In genomic region chr6:36884610-36885009, GRCh38 we compare ENCODE assay signal across 20 cellular contexts. TPM values are rescaled to one million over a fixed set of nuclear protein-coding genes. Genes with fewer than 3 reads are reported as not detected.
DNase-seq lines count a peak whose midpoint lies in the region; FAIRE-seq and TF ChIP-seq lines count a peak whose summit lies in the region.
"Had no signal": no experiment of that assay in that cellular context is flagged by ENCODE, and none has a peak within 500 bp of the region (broad histone marks: within the 10 kb centered on the region; RNA-seq: fewer than 3 reads in every experiment).

No MANE protein-coding gene starts in this region.

- H3K4me3 Mint-ChIP-seq in CD4-positive, alpha-beta memory T cell, result peak overlapping the region in 1 of 8 donors; percentile 29
- H3K4me3 Mint-ChIP-seq in nephron, result peak overlapping the region in 2 of 3 experiments; percentile 26 to 56

- POLR2A ChIA-PET in CD4-positive, alpha-beta memory T cell (lab: Charles Lee; ENCODE audit: partially characterized antibody), result interaction anchor here (0.7 to 4.0 kb wide), 8 partner anchors 10 to 305 kb away, joined by 3 to 69 read pairs (median 12); partner anchors contain the start of genes MTCH1 and PPIL1

- CTCF ChIA-PET in CD4-positive, alpha-beta memory T cell (lab: Charles Lee; ENCODE audit: partially characterized antibody), result interaction anchor here (0.7 to 8.4 kb wide), 30 partner anchors 10 to 373 kb away, joined by 3 to 188 read pairs (median 6); partner anchors contain the start of genes MTCH1, PI16, PPIL1 and TBC1D22B

- no peak overlapping the region for H3K4me3 ChIP-seq in CD4-positive, alpha-beta memory T cell (ENCODE audit: low read length in 2 of 2)
- no peak overlapping the region for H3K4me3 ChIP-seq in uterus

- no peaks in the 10 kb centered on the region for H3K27me3 Mint-ChIP-seq in CD4-positive, alpha-beta memory T cell
- no peaks in the 10 kb centered on the region for H3K27me3 Mint-ChIP-seq in nephron (ENCODE audit: low read depth)

- intact Hi-C loops in CD4-positive, alpha-beta memory T cell (cut with micrococcal nuclease), result loop anchor here (1.0 kb wide), 9 partner anchors 9 to 373 kb away; partner anchors contain the start of genes MTCH1 and TBC1D22B
- intact Hi-C loops in uterus (cut with DNase I; ENCODE audit: low total_unique reads), result loop anchor here (10.0 kb wide), 1 partner anchor 130 kb away; no protein-coding TSS in a partner anchor

- H3K4me1 Mint-ChIP-seq in CD4-positive, alpha-beta memory T cell, result peaks cover 20 to 43% (median 35%) of the 10 kb centered on the region in 4 donors
- peaks cover 23% of the 10 kb centered on the region for H3K4me1 Mint-ChIP-seq in nephron

- TF ChIP-seq CTCF in VCaP (conservative IDR thresholded peaks at IDR 0.05) (no peak), nephron (IDR thresholded peaks at IDR 0.05; ENCODE audit: unreplicated experiment in 3 of 3) (no peak), uterus (IDR thresholded peaks at IDR 0.05) (no peak)

- H3K9me3 ChIP-seq in CD4-positive, alpha-beta memory T cell (ENCODE audit: control insufficient read depth in 1 of 2, low read length in 2 of 2), result no peaks in the 10 kb centered on the region
- no peaks in the 10 kb centered on the region for H3K9me3 ChIP-seq in uterus

- peaks cover 44% of the 10 kb centered on the region for H3K4me1 ChIP-seq in CD4-positive, alpha-beta memory T cell (ENCODE audit: insufficient read depth, low read length)
- H3K4me1 ChIP-seq in uterus, result peaks cover 6 to 7% of the 10 kb centered on the region in 2 donors

- H3K36me3 Mint-ChIP-seq in CD4-positive, alpha-beta memory T cell, result peaks cover 0 to 5% of the 10 kb centered on the region in 2 donors
- H3K36me3 Mint-ChIP-seq in nephron (ENCODE audit: low read depth), result no peaks in the 10 kb centered on the region

- no peak for TF ChIP-seq POLR2A in uterus (IDR thresholded peaks at IDR 0.05)

- no peak for DNase-seq in CD4-positive, alpha-beta memory T cell
- DNase-seq in GM19239 (ENCODE audit: insufficient read length, low spot score) (no peak), uterus (no peak), NCI-H1417 (lab: John Stamatoyannopoulos, UW) (no peak)
- no peak for DNase-seq in activated effector memory CD4-positive, alpha-beta T cell treated with anti-CD3 and anti-CD28 coated beads, Interleukin-2, amount 50 U/mL, for 16 hours
- DNase-seq: activated CD4-positive, alpha-beta T cell treated with anti-CD3 and anti-CD28 coated beads, Interleukin-2, amount 50 U/mL, for 1 hour; central memory CD4-positive, alpha-beta T cell; DMS 273 treated with DMSO at 0.1 percent for 48 hours; GF-D8; HFFc6; NCI-H1417 treated with DMSO at 0.1 percent for 48 hours; NCI-H2171 treated with DMSO at 0.1 percent for 48 hours; NCI-H774; posterior cingulate gyrus; substantia nigra; SW 1271 had no signal

- H3K27ac ChIP-seq in CD4-positive, alpha-beta memory T cell (ENCODE audit: low read depth, low read length), result peak overlapping the region; percentile 85
- H3K27ac ChIP-seq in VCaP (peak overlapping the region; percentile 79), uterus (peak overlapping the region in 1 of 2 donors; percentile 92)

- H3K36me3 ChIP-seq in CD4-positive, alpha-beta memory T cell (ENCODE audit: insufficient read depth, low read length), result no peaks in the 10 kb centered on the region
- H3K36me3 ChIP-seq in uterus, result no peaks in the 10 kb centered on the region

- peak overlapping the region in 5 of 7 donors; percentile 35 to 94 (median 55) for H3K27ac Mint-ChIP-seq in CD4-positive, alpha-beta memory T cell
- H3K27ac Mint-ChIP-seq in nephron, result peak overlapping the region in 2 of 3 experiments; percentile 22 to 74

- H3K9me3 Mint-ChIP-seq in CD4-positive, alpha-beta memory T cell, result no peaks in the 10 kb centered on the region
- H3K9me3 Mint-ChIP-seq in nephron, result no peaks in the 10 kb centered on the region
- H3K9me3 Mint-ChIP-seq: HFFc6 had no signal

- no peaks in the 10 kb centered on the region for H3K27me3 ChIP-seq in CD4-positive, alpha-beta memory T cell (ENCODE audit: insufficient read depth, low read length)
- H3K27me3 ChIP-seq in uterus, result no peaks in the 10 kb centered on the region

- FAIRE-seq in GM19239 (lab: Jason Lieb, UNC), result peak; percentile 8
- FAIRE-seq: RCC 7860 had no signal

RNA-seq across cellular contexts. Expression of gene C6orf89, which starts 1.1 kb away (rescaled TPM):
- 10 to 100 TPM; 53.0 to 56.0 TPM for total RNA-seq in CD4-positive, alpha-beta memory T cell
- 10 to 100 TPM; 35.4 to 52.8 TPM for polyA plus RNA-seq in CD4-positive, alpha-beta memory T cell
- total RNA-seq in uterus, result 10 to 100 TPM; 21.3 to 67.9 (median 42.6) TPM

RNA-seq across cellular contexts. Expression of gene PPIL1, which starts 10.0 kb away (rescaled TPM):
- 1 to 10 TPM; 8.4 to 9.2 TPM for total RNA-seq in CD4-positive, alpha-beta memory T cell
- 10 to 100 TPM; 18.6 to 19.7 TPM for polyA plus RNA-seq in CD4-positive, alpha-beta memory T cell
- total RNA-seq in uterus, result 10 to 100 TPM; 22.8 to 36.0 (median 27.5) TPM

RNA-seq across cellular contexts. Expression of gene CPNE5, which starts 45.4 kb away (rescaled TPM):
- total RNA-seq in CD4-positive, alpha-beta memory T cell, result under 1 TPM; 0.47 to 0.70 TPM
- 1 to 10 TPM; 1.9 to 2.7 TPM for polyA plus RNA-seq in CD4-positive, alpha-beta memory T cell
- total RNA-seq in uterus, result 10 to 100 TPM in 3 of 4 donors, 1 to 10 TPM in 1; 9.5 to 33.8 (median 12.2) TPM
- total RNA-seq: LHCN-M2 had no signal

Comparison
In these comparisons a context has a peak if more than half of its experiments do, and no peak if none do; other contexts are left out.
1. RNA of gene CPNE5, which starts 45.4 kb away (total RNA-seq): 9.5 to 33.8 TPM in uterus; 0.47 to 0.70 TPM in CD4-positive, alpha-beta memory T cell; every median in the first group is over 4 times any median in the second.